In genomic region chr22:21383824-21384806, GRCh38 we compare ENCODE assay signal across 8 cellular contexts. TPM values are rescaled to one million over a fixed set of nuclear protein-coding genes. Genes with fewer than 3 reads are reported as not detected.
DNase-seq lines count a peak whose midpoint lies in the region; ATAC-seq, FAIRE-seq and TF ChIP-seq lines count a peak whose summit lies in the region.
"Not testable (repeated sequence)": the region's sequence is repeated elsewhere in the genome, so short reads cannot be mapped to it uniquely, and the experiment has no call there.

No MANE protein-coding gene starts in this region.

- H3K36me3 Mint-ChIP-seq in CD8-positive, alpha-beta T cell; stimulated activated effector memory CD8-positive, alpha-beta T cell treated with anti-CD3 and anti-CD28 coated beads, Interleukin-12 subunit alpha, Interleukin-12 subunit beta, amount 100 ng/mL, for 72 hours: not testable (repeated sequence)

- not testable (repeated sequence) for H3K4me3 Mint-ChIP-seq in CD8-positive, alpha-beta T cell; stimulated activated effector memory CD8-positive, alpha-beta T cell treated with anti-CD3 and anti-CD28 coated beads, Interleukin-12 subunit alpha, Interleukin-12 subunit beta, amount 100 ng/mL, for 72 hours

- TF ChIP-seq CTCF in CD8-positive, alpha-beta T cell (IDR thresholded peaks at IDR 0.05); RWPE2 (IDR thresholded peaks at IDR 0.05; ENCODE audit: poor library complexity, severe bottlenecking); GM12878 (IDR thresholded peaks at IDR 0.05 in 2 of 3, conservative IDR thresholded peaks at IDR 0.05 in 1 of 3; ENCODE audit: control insufficient read depth in 2 of 3, extremely low read depth in 1 of 3, insufficient read depth in 1 of 3, low read depth in 3 of 3, low read length in 3 of 3); left lung (IDR thresholded peaks at IDR 0.05): not testable (repeated sequence)

- not testable (repeated sequence) for H3K4me2 ChIP-seq in GM12878 (ENCODE audit: control insufficient read depth, insufficient read depth)

- no CpG with 5 or more reads among the region's 100 CpGs for WGBS in GM12878 (ENCODE audit: insufficient coverage, insufficient replicate concordance, low lambda C conversion rate, missing lambda C conversion rate)

- TF ChIP-seq EP300 in GM12878 (IDR thresholded peaks at IDR 0.05; ENCODE audit: borderline replicate concordance in 1 of 2, control insufficient read depth in 1 of 2, low read depth in 2 of 2, low read length in 2 of 2), result not testable (repeated sequence)

- RAD21 ChIA-PET in GM12878 (lab: Charles Lee; ENCODE audit: unreplicated experiment), result not testable (repeated sequence)

- ATAC-seq in CD8-positive, alpha-beta T cell, result peak; percentile 68
- ATAC-seq in GM19463 (IDR thresholded peaks at IDR 0.05; ENCODE audit: unreplicated experiment), result peak; percentile 69
- ATAC-seq in HG02610 (IDR thresholded peaks at IDR 0.05; ENCODE audit: unreplicated experiment), result peak; percentile 54
- ATAC-seq in HG03159 (IDR thresholded peaks at IDR 0.05; ENCODE audit: unreplicated experiment), result peak; percentile 62
- peak; percentile 64 for ATAC-seq in RWPE2 (ENCODE audit: low read depth)
- ATAC-seq in GM12878, result peak; percentile 93
- ATAC-seq in left lung, result peak; percentile 83
- ATAC-seq in stimulated activated effector memory CD8-positive, alpha-beta T cell treated with anti-CD3 and anti-CD28 coated beads, Interleukin-12 subunit alpha, Interleukin-12 subunit beta, amount 100 ng/mL, for 72 hours, result peak; percentile 86

- DNase-seq in CD8-positive, alpha-beta T cell; RWPE2 (ENCODE audit: low spot score); GM12878 (ENCODE audit: low read depth, low spot score); left lung; stimulated activated effector memory CD8-positive, alpha-beta T cell treated with anti-CD3 and anti-CD28 coated beads, Interleukin-12 subunit alpha, Interleukin-12 subunit beta, amount 100 ng/mL, for 72 hours (ENCODE audit: low spot score in 2 of 2): not testable (repeated sequence)

- H3K4me3 ChIP-seq in CD8-positive, alpha-beta T cell (ENCODE audit: low read depth, low read length); RWPE2 (ENCODE audit: severe bottlenecking); GM12878; left lung: not testable (repeated sequence)

- H3K27me3 ChIP-seq in CD8-positive, alpha-beta T cell (ENCODE audit: insufficient read depth, low read length); RWPE2 (ENCODE audit: insufficient read depth, poor library complexity, severe bottlenecking); GM12878 (replicated peaks in 1 of 2; ENCODE audit: control insufficient read depth in 2 of 2, insufficient read depth in 2 of 2, low read length in 1 of 2); left lung: not testable (repeated sequence)

- H3K9me3 Mint-ChIP-seq in CD8-positive, alpha-beta T cell; stimulated activated effector memory CD8-positive, alpha-beta T cell treated with anti-CD3 and anti-CD28 coated beads, Interleukin-12 subunit alpha, Interleukin-12 subunit beta, amount 100 ng/mL, for 72 hours: not testable (repeated sequence)

- H3K36me3 ChIP-seq in CD8-positive, alpha-beta T cell (ENCODE audit: insufficient read depth, low read length); RWPE2 (ENCODE audit: low read depth); GM12878 (ENCODE audit: control insufficient read depth in 2 of 2, insufficient read depth in 2 of 2, low read length in 1 of 2); left lung: not testable (repeated sequence)

- CTCF ChIA-PET in CD8-positive, alpha-beta T cell (lab: Charles Lee); GM12878 (lab: Yijun Ruan, JAX): not testable (repeated sequence)

- SMC1A ChIA-PET in GM12878 (lab: Charles Lee; ENCODE audit: uncharacterized antibody, unreplicated experiment), result not testable (repeated sequence)

- H3K4me1 ChIP-seq in CD8-positive, alpha-beta T cell (ENCODE audit: insufficient read depth, low read length); RWPE2 (ENCODE audit: insufficient read depth, poor library complexity, severe bottlenecking); GM12878 (ENCODE audit: control insufficient read depth, insufficient read depth, low read length); left lung: not testable (repeated sequence)

- FAIRE-seq in GM12878 (lab: Jason Lieb, UNC), result not testable (repeated sequence)

- H3K27ac Mint-ChIP-seq in CD8-positive, alpha-beta T cell; stimulated activated effector memory CD8-positive, alpha-beta T cell treated with anti-CD3 and anti-CD28 coated beads, Interleukin-12 subunit alpha, Interleukin-12 subunit beta, amount 100 ng/mL, for 72 hours: not testable (repeated sequence)

- not testable (repeated sequence) for BruUV-seq in GM12878 (replicated peaks; lab: Mats Ljungman, UMichigan)

- not testable (repeated sequence) for TF ChIP-seq RAD21 in GM12878 (IDR thresholded peaks at IDR 0.05; ENCODE audit: insufficient read depth, low read depth, low read length)

- H4K20me1 ChIP-seq in GM12878 (ENCODE audit: control insufficient read depth, insufficient read depth), result not testable (repeated sequence)

- not testable (repeated sequence) for H3K27me3 Mint-ChIP-seq in CD8-positive, alpha-beta T cell (ENCODE audit: low read depth)

- H3K27ac ChIP-seq in CD8-positive, alpha-beta T cell (ENCODE audit: low read depth, low read length); RWPE2 (ENCODE audit: poor library complexity, severe bottlenecking); GM12878 (ENCODE audit: control insufficient read depth, insufficient read depth); left lung: not testable (repeated sequence)

- intact Hi-C loops in CD8-positive, alpha-beta T cell (cut with DNase I, micrococcal nuclease); GM12878 (cut with micrococcal nuclease; ENCODE audit: unreplicated experiment); left lung (cut with DNase I): not testable (repeated sequence)

- POLR2A ChIA-PET in CD8-positive, alpha-beta T cell (lab: Charles Lee); GM12878 (lab: Charles Lee): not testable (repeated sequence)

- H3K4me1 Mint-ChIP-seq in CD8-positive, alpha-beta T cell (ENCODE audit: low read depth); stimulated activated effector memory CD8-positive, alpha-beta T cell treated with anti-CD3 and anti-CD28 coated beads, Interleukin-12 subunit alpha, Interleukin-12 subunit beta, amount 100 ng/mL, for 72 hours: not testable (repeated sequence)

- TF ChIP-seq POLR2A in GM12878 (IDR thresholded peaks at IDR 0.05; ENCODE audit: low read depth, low read length), result not testable (repeated sequence)

- in situ Hi-C loops in GM12878 (cut with MboI), result not testable (repeated sequence)

- not testable (repeated sequence) for H3K9me3 ChIP-seq in CD8-positive, alpha-beta T cell (ENCODE audit: low read length); RWPE2 (ENCODE audit: severe bottlenecking); GM12878 (replicated peaks; ENCODE audit: control insufficient read depth, insufficient read depth, low read length); left lung

- H2AFZ ChIP-seq in GM12878 (ENCODE audit: control insufficient read depth, low read depth, low read length), result not testable (repeated sequence)

- H3K79me2 ChIP-seq in GM12878 (ENCODE audit: control insufficient read depth, insufficient read depth, low read length), result not testable (repeated sequence)

- not testable (repeated sequence) for H3K9ac ChIP-seq in GM12878 (ENCODE audit: control insufficient read depth, insufficient read depth, low read length)

RNA-seq across cellular contexts. Expression of gene RIMBP3B, which starts 0.6 kb away (rescaled TPM):
- total RNA-seq in CD8-positive, alpha-beta T cell, result under 1 TPM in 1 of 2 experiments, not detected in 1; 0.17 TPM
- total RNA-seq in GM12878 (2013; cell fraction: nucleolus; rRNA removed), result 0.13 and 0.17 TPM in 2 replicates
- total RNA-seq in GM12878 (2014; rRNA removed) (under 0.01 and 0.11 TPM in 2 replicates), GM12878 (2014; rRNA removed; fragmentation: Illumina TruSeq; extraction: Trizol) (0.04 and 0.05 TPM in 2 replicates), GM12878 (2021) (not detected in 2 replicates), left lung (under 1 TPM; 0.10 to 0.32 TPM)
- polyA plus RNA-seq in GM12878 (2011; ENCODE audit: low read depth), result not detected
- polyA plus RNA-seq in GM12878 (2011; rRNA removed) (not detected in 2 replicates), GM12878 (2014; fragmentation: Illumina TruSeq; extraction: Trizol) (0.04 TPM in 1 of 2 replicates, not detected in the other), GM12878 (2014; fragmentation: Nextera tagmentation; extraction: Ambion mirVana) (under 1 TPM in 1 of 2 experiments, not detected in 1; 0.02 TPM), GM12878 (2014; rRNA removed) (0.01 TPM in 2 replicates), GM12878 (2016; fragmentation: Nextera tagmentation; extraction: Ambion mirVana) (under 1 TPM; 0.12 to 0.21 TPM)
- under 0.01 TPM in 1 of 2 replicates, not detected in the other for polyA plus RNA-seq in GM12878 (2011; cell fraction: cytosol; rRNA removed)
- not detected in 2 replicates for polyA plus RNA-seq in GM12878 (2011; cell fraction: nucleus; rRNA removed)
- not detected in 2 replicates for polyA plus RNA-seq in GM12878 (2012)
- 0.31 TPM in 1 of 2 replicates, not detected in the other for polyA minus RNA-seq in GM12878 (2011; rRNA and poly(A)+ RNA removed)
- polyA minus RNA-seq in GM12878 (2011; cell fraction: cytosol; rRNA and poly(A)+ RNA removed), result not detected in 2 replicates
- 0.12 TPM in 1 of 2 replicates, not detected in the other for polyA minus RNA-seq in GM12878 (2011; cell fraction: nucleus; rRNA and poly(A)+ RNA removed)

RNA-seq across cellular contexts. Expression of gene HIC2, which starts 33.1 kb away (rescaled TPM):
- total RNA-seq in CD8-positive, alpha-beta T cell, result 10 to 100 TPM; 12.5 TPM
- total RNA-seq in GM12878 (2013; cell fraction: nucleolus; rRNA removed), result 11.3 and 12.3 TPM in 2 replicates
- total RNA-seq in GM12878 (2014; rRNA removed) (3.3 and 3.8 TPM in 2 replicates), GM12878 (2014; rRNA removed; fragmentation: Illumina TruSeq; extraction: Trizol) (1.8 TPM in 2 replicates), GM12878 (2021) (4.7 and 5.0 TPM in 2 replicates), left lung (1 to 10 TPM; 3.4 to 4.1 TPM)
- polyA plus RNA-seq in GM12878 (2011; ENCODE audit: low read depth), result 0.83 TPM
- polyA plus RNA-seq in GM12878 (2011; rRNA removed) (1.4 and 1.6 TPM in 2 replicates), GM12878 (2014; fragmentation: Illumina TruSeq; extraction: Trizol) (0.62 and 1.3 TPM in 2 replicates), GM12878 (2014; fragmentation: Nextera tagmentation; extraction: Ambion mirVana) (under 1 TPM; 0.11 to 0.16 TPM), GM12878 (2014; rRNA removed) (2.7 and 3.2 TPM in 2 replicates), GM12878 (2016; fragmentation: Nextera tagmentation; extraction: Ambion mirVana) (under 1 TPM; 0.33 to 0.75 TPM)
- polyA plus RNA-seq in GM12878 (2011; cell fraction: cytosol; rRNA removed), result 1.9 and 2.3 TPM in 2 replicates
- 8.4 and 8.9 TPM in 2 replicates for polyA plus RNA-seq in GM12878 (2011; cell fraction: nucleus; rRNA removed)
- 2.5 and 3.7 TPM in 2 replicates for polyA plus RNA-seq in GM12878 (2012)
- 2.6 and 4.1 TPM in 2 replicates for polyA minus RNA-seq in GM12878 (2011; rRNA and poly(A)+ RNA removed)
- polyA minus RNA-seq in GM12878 (2011; cell fraction: cytosol; rRNA and poly(A)+ RNA removed), result 0.94 and 1.7 TPM in 2 replicates
- 2.7 and 4.4 TPM in 2 replicates for polyA minus RNA-seq in GM12878 (2011; cell fraction: nucleus; rRNA and poly(A)+ RNA removed)
